Comparison of ENCODE assay signal across 27 cellular contexts in genomic region chr9:134871941-134872340, GRCh38. TPM values are rescaled to one million over a fixed set of nuclear protein-coding genes. Genes with fewer than 3 reads are reported as not detected.
DNase-seq lines count a peak whose midpoint lies in the region; ATAC-seq and TF ChIP-seq lines count a peak whose summit lies in the region.
"Had no signal": no experiment of that assay in that cellular context is flagged by ENCODE, and none has a peak within 500 bp of the region (broad histone marks: within the 10 kb centered on the region; RNA-seq: fewer than 3 reads in every experiment).

No MANE protein-coding gene starts in this region.

- 3% methylated on average over 8 of the region's 12 CpGs; no CpG with 5 or more reads in 1 of the 2 experiments for WGBS in IMR-90 (ENCODE audit: extremely low coverage in 2 of 2, insufficient read length in 1 of 2), 2 experiments

- H3K9me3 ChIP-seq in IMR-90 (ENCODE audit: control insufficient read depth, insufficient read depth, low read length): no peaks in the 10 kb centered on the region
- H3K9me3 ChIP-seq: pancreas, Peyer's patch, suprapubic skin had no signal

- no peak overlapping the region for H3K18ac ChIP-seq in IMR-90 (ENCODE audit: low read depth, low read length)

- H2AFZ ChIP-seq in IMR-90 (replicated peaks; ENCODE audit: low read length, poor library complexity): peak overlapping the region; percentile 67

- TF ChIP-seq CTCF in IMR-90 (conservative IDR thresholded peaks at IDR 0.05; ENCODE audit: low read depth, low read length): no peak
- no peak for TF ChIP-seq CTCF in choroid plexus epithelial cell (conservative IDR thresholded peaks at IDR 0.05; ENCODE audit: low read depth, low read length)

- no peak overlapping the region for H3K56ac ChIP-seq in IMR-90 (ENCODE audit: extremely low read depth, insufficient read depth, low read length)

- intact Hi-C loops in IMR-90 (cut with micrococcal nuclease): no loop called here

- ATAC-seq in IMR-90 (ENCODE audit: low read depth) (peak; percentile 90), GM21619 (IDR thresholded peaks at IDR 0.05; ENCODE audit: unreplicated experiment) (no peak), HG03571 (IDR thresholded peaks at IDR 0.05; ENCODE audit: unreplicated experiment) (no peak), HG03457 (IDR thresholded peaks at IDR 0.05; ENCODE audit: unreplicated experiment) (no peak)
- no peak for ATAC-seq in stimulated activated naive CD8-positive, alpha-beta T cell treated with anti-CD3 and anti-CD28 coated beads, Interleukin-15, Interleukin-2, amounts not matched to agents 100 U/mL and 50 U/mL, for 24 hours
- ATAC-seq: foreskin keratinocyte had no signal

- peak overlapping the region; percentile 13; the same call in 1 of the 2 replicates for H2BK120ac ChIP-seq in IMR-90 (ENCODE audit: low read depth, low read length)

- no peak overlapping the region; the same call in 1 of the 2 replicates for H3K4me2 ChIP-seq in IMR-90 (ENCODE audit: low read depth, low read length)

- TF ChIP-seq POLR2A in IMR-90 (IDR thresholded peaks at IDR 0.05; ENCODE audit: low read depth, low read length): no peak

- in situ Hi-C loops in IMR-90 (cut with MboI; ENCODE audit: low sequenced_read_pairs): no loop called here

- no peaks in the 10 kb centered on the region for H4K20me1 ChIP-seq in IMR-90 (ENCODE audit: insufficient read depth, low read length)

- H2BK20ac ChIP-seq in IMR-90 (ENCODE audit: low read depth, low read length): peak overlapping the region; percentile 80; the same call in 1 of the 2 replicates

- H3K14ac ChIP-seq in IMR-90 (replicated peaks; ENCODE audit: low read depth, low read length): no peak overlapping the region

- H3K27me3 ChIP-seq in IMR-90 (ENCODE audit: control insufficient read depth, insufficient read depth, low read length) (peaks cover 7% of the 10 kb centered on the region), rectal smooth muscle tissue (ENCODE audit: control insufficient read depth, insufficient read depth, low read length) (no peaks in the 10 kb centered on the region)
- H3K27me3 ChIP-seq: cardiac muscle cell, dorsolateral prefrontal cortex, foreskin keratinocyte, pancreas, Peyer's patch had no signal

- TF ChIP-seq RAD21 in IMR-90 (IDR thresholded peaks at IDR 0.05; ENCODE audit: low read length): no peak

- no peak overlapping the region; a peak in 1 of 4 replicates for H4K8ac ChIP-seq in IMR-90 (ENCODE audit: low read depth in 2 of 2, low read length in 2 of 2)

- H3K9ac ChIP-seq in IMR-90 (ENCODE audit: low read depth, low read length) (no peak overlapping the region), rectal smooth muscle tissue (ENCODE audit: low read length) (no peak overlapping the region)

- H2BK15ac ChIP-seq in IMR-90 (ENCODE audit: low read depth, low read length): no peak overlapping the region

- H3K9me1 ChIP-seq in IMR-90 (ENCODE audit: insufficient read depth, low read length): no peaks in the 10 kb centered on the region

- H3K23ac ChIP-seq in IMR-90 (ENCODE audit: low read depth, low read length): no peak overlapping the region

- no peak overlapping the region for H2AK5ac ChIP-seq in IMR-90 (ENCODE audit: low read depth, low read length)

- DNase-seq in IMR-90 (peak; percentile 65), choroid plexus epithelial cell (ENCODE audit: low read depth) (peak; percentile 33), hepatic stellate cell (ENCODE audit: low spot score) (peak; percentile 73)
- DNase-seq in stimulated activated naive CD8-positive, alpha-beta T cell treated with anti-CD3 and anti-CD28 coated beads, Interleukin-15, Interleukin-2, amounts not matched to agents 100 U/mL and 50 U/mL, for 24 hours: no peak
- DNase-seq: activated CD4-positive, alpha-beta T cell treated with anti-CD3 and anti-CD28 coated beads for 48 hours; activated naive CD4-positive, alpha-beta T cell treated with anti-CD3 and anti-CD28 coated beads, Interleukin-2, amount 10 ng/mL, durations not matched to agents 7 days and 5 days; activated T-cell treated with anti-CD3 and anti-CD28 coated beads, Interleukin-2, amount 50 U/mL, for 48 hours; amygdala; DMS 273 treated with DMSO at 0.1 percent for 48 hours; dorsolateral prefrontal cortex; foreskin keratinocyte; Karpas-422; natural killer cell; NCI-H2029; NCI-H345; Peyer's patch had no signal

- no peak overlapping the region for H4K91ac ChIP-seq in IMR-90 (ENCODE audit: insufficient read depth, low read depth, low read length)

- no peak overlapping the region for H2BK5ac ChIP-seq in IMR-90 (ENCODE audit: low read depth, low read length, poor library complexity, severe bottlenecking)

- no peak overlapping the region for H3K4me3 ChIP-seq in IMR-90 (ENCODE audit: insufficient read depth, low read depth, low read length)
- no peak overlapping the region for H3K4me3 ChIP-seq in choroid plexus epithelial cell (ENCODE audit: low read depth, low read length)
- H3K4me3 ChIP-seq in rectal smooth muscle tissue (ENCODE audit: low read length): no peak overlapping the region
- H3K4me3 ChIP-seq: cardiac muscle cell, dorsolateral prefrontal cortex, pancreas, Peyer's patch, suprapubic skin had no signal

- dilution Hi-C loops in IMR-90 (cut with HindIII; ENCODE audit: low sequenced_read_pairs, unreplicated experiment): no loop called here

- peaks cover 7% of the 10 kb centered on the region; the same call in 1 of the 2 replicates for H3K4me1 ChIP-seq in IMR-90 (ENCODE audit: control insufficient read depth, insufficient read depth, low read length)
- H3K4me1 ChIP-seq in rectal smooth muscle tissue (ENCODE audit: control insufficient read depth, insufficient read depth, low read length): no peaks in the 10 kb centered on the region
- H3K4me1 ChIP-seq: foreskin keratinocyte, pancreas, Peyer's patch, suprapubic skin had no signal

- peak overlapping the region; percentile 75; the same call in 1 of the 2 replicates for H3K27ac ChIP-seq in IMR-90 (ENCODE audit: insufficient read depth, low read length)
- peak overlapping the region; percentile 18 for H3K27ac ChIP-seq in rectal smooth muscle tissue (ENCODE audit: low read depth, low read length)
- H3K27ac ChIP-seq: cardiac muscle cell, dorsolateral prefrontal cortex, foreskin keratinocyte, pancreas, Peyer's patch, suprapubic skin had no signal

- no peak overlapping the region for H4K5ac ChIP-seq in IMR-90 (ENCODE audit: low read depth, low read length)

- no TSS peak for BruUV-seq in IMR-90 (replicated peaks; lab: Mats Ljungman, UMichigan)

- no peak overlapping the region for H3K4ac ChIP-seq in IMR-90 (ENCODE audit: low read depth, low read length)

- no peaks in the 10 kb centered on the region for H3K36me3 ChIP-seq in IMR-90 (ENCODE audit: control insufficient read depth, insufficient read depth, low read length)
- H3K36me3 ChIP-seq in rectal smooth muscle tissue (ENCODE audit: control insufficient read depth, insufficient read depth, low read length): no peaks in the 10 kb centered on the region
- H3K36me3 ChIP-seq: cardiac muscle cell, pancreas, Peyer's patch, suprapubic skin had no signal

- POLR2A ChIA-PET in IMR-90 (lab: Charles Lee; ENCODE audit: unreplicated experiment): interaction anchor here (0.6 kb wide), 1 partner anchor 14 kb away, joined by 3 read pairs; no protein-coding TSS in a partner anchor

- H2AK9ac ChIP-seq in IMR-90 (replicated peaks; ENCODE audit: low read depth, low read length, poor library complexity): peak overlapping the region; percentile 51

- CTCF ChIA-PET in IMR-90 (lab: Yijun Ruan, JAX): interaction anchor here (0.5 to 1.0 kb wide), 2 partner anchors 303 to 422 kb away, joined by 3 read pairs; no protein-coding TSS in a partner anchor

- no peaks in the 10 kb centered on the region for H3K79me1 ChIP-seq in IMR-90 (ENCODE audit: low read depth in 1 of 2, low read length in 2 of 2)

TF ChIP-seq in IMR-90, 13 proteins besides CTCF, POLR2A, EP300 and RAD21:
- TF ChIP-seq SMC3 (IDR thresholded peaks at IDR 0.05; ENCODE audit: low read depth, low read length) (no peak), BHLHE40 (IDR thresholded peaks at IDR 0.05; ENCODE audit: low read depth, low read length) (no peak), MXI1 (IDR thresholded peaks at IDR 0.05; ENCODE audit: borderline replicate concordance, low read depth, low read length) (no peak), CEBPB (IDR thresholded peaks at IDR 0.05; ENCODE audit: low read depth, low read length) (no peak), ELK1 (IDR thresholded peaks at IDR 0.05; ENCODE audit: borderline replicate concordance, low read depth, low read length) (no peak), NFE2L2 (IDR thresholded peaks at IDR 0.05; ENCODE audit: low read depth, low read length) (no peak), MAZ (IDR thresholded peaks at IDR 0.05; ENCODE audit: borderline replicate concordance, low read depth, low read length) (no peak), RCOR1 (IDR thresholded peaks at IDR 0.05; ENCODE audit: insufficient replicate concordance, low read length) (no peak)

RNA-seq across cellular contexts. Expression of gene FCN2, which starts 8.7 kb away (rescaled TPM):
- total RNA-seq in IMR-90 (2012; rRNA removed): not detected in 2 replicates
- not detected in 2 replicates for polyA plus RNA-seq in IMR-90 (2012; rRNA removed)
- not detected in 2 replicates for polyA plus RNA-seq in IMR-90 (2012; cell fraction: cytosol; rRNA removed)
- polyA plus RNA-seq in IMR-90 (2012; cell fraction: nucleus; rRNA removed; ENCODE audit: low replicate concordance): not detected in 2 replicates
- total RNA-seq: cardiac muscle cell; foreskin keratinocyte; G401; natural killer cell; Peyer's patch; SK-MEL-5; T-helper 1 cell treated with Interleukin-12 subunit alpha and Interleukin-12 subunit beta and Interleukin-4 antibody, amounts not matched to agents 30 ng/mL and 1 ng/mL, for 36 hours had no signal
- polyA plus RNA-seq: cardiac muscle cell, foreskin keratinocyte, keratinocyte had no signal

RNA-seq across cellular contexts. Expression of gene FCN1, which starts 45.8 kb away (rescaled TPM):
- not detected in 2 replicates for total RNA-seq in IMR-90 (2012; rRNA removed)
- not detected in 2 replicates for polyA plus RNA-seq in IMR-90 (2012; rRNA removed)
- not detected in 2 replicates for polyA plus RNA-seq in IMR-90 (2012; cell fraction: cytosol; rRNA removed)
- polyA plus RNA-seq in IMR-90 (2012; cell fraction: nucleus; rRNA removed; ENCODE audit: low replicate concordance): not detected in 2 replicates
- total RNA-seq: cardiac muscle cell; foreskin keratinocyte; G401; SK-MEL-5; T-helper 1 cell treated with Interleukin-12 subunit alpha and Interleukin-12 subunit beta and Interleukin-4 antibody, amounts not matched to agents 30 ng/mL and 1 ng/mL, for 36 hours had no signal
- polyA plus RNA-seq: cardiac muscle cell, foreskin keratinocyte, keratinocyte had no signal
